Comparison of ENCODE assay signal across 9 cellular contexts in the genomic region with DNA sequence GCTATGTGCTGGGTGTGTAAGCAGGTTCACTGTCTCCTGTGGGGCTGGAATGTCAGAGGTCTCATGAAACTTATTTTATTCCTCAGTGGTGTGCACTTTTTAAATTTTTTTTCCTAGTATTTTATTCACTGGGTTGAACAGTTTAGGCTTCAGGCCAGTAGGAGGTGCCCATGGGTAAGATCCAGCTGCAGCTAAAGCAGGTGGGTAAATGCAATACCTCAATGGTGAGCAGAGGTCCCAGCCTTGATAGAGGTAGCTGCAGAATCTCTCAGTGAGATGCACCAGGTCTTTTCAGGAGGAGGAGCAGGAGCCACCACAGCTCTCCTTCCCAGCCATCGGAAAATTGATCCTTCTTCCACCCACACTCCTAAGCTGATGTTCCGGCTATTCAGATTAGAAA. TPM values are rescaled to one million over a fixed set of nuclear protein-coding genes. Genes with fewer than 3 reads are reported as not detected.
DNase-seq lines count a peak whose midpoint lies in the region; ATAC-seq, FAIRE-seq and TF ChIP-seq lines count a peak whose summit lies in the region.
"Had no signal": no experiment of that assay in that cellular context is flagged by ENCODE, and none has a peak within 500 bp of the region (broad histone marks: within the 10 kb centered on the region; RNA-seq: fewer than 3 reads in every experiment).

No MANE protein-coding gene starts in this region.

- no peaks in the 10 kb centered on the region for H3K9me3 ChIP-seq in neutrophil

- no peak overlapping the region for H3K4me3 ChIP-seq in HL-60 (replicated peaks; ENCODE audit: insufficient read depth, low read length)
- peak overlapping the region; percentile 43 to 49 for H3K4me3 ChIP-seq in neutrophil (ENCODE audit: low read depth in 1 of 2, low read length in 1 of 2)

- H3K27me3 ChIP-seq in HL-60 (ENCODE audit: insufficient read depth, poor library complexity, severe bottlenecking) (no peaks in the 10 kb centered on the region), neutrophil (no peaks in the 10 kb centered on the region)

- ATAC-seq in HG03095 (IDR thresholded peaks at IDR 0.05; ENCODE audit: unreplicated experiment) (no peak), GM19455 (IDR thresholded peaks at IDR 0.05; ENCODE audit: unreplicated experiment) (no peak), HG02938 (IDR thresholded peaks at IDR 0.05; ENCODE audit: unreplicated experiment) (no peak)

- no peak for TF ChIP-seq POLR2A in GM12892 (IDR thresholded peaks at IDR 0.05; ENCODE audit: low read depth, low read length)

- no peak for DNase-seq in GM12892 (ENCODE audit: insufficient read length)
- peak in 1 of 2 experiments; percentile 55 for DNase-seq in HL-60 (ENCODE audit: low read depth in 1 of 2, low spot score in 1 of 2)
- peak; percentile 41 to 47 for DNase-seq in activated T-cell treated with anti-CD3 and anti-CD28 coated beads, Interleukin-2, amount 50 U/mL, for 48 hours
- DNase-seq in NCI-H1417 (lab: John Stamatoyannopoulos, UW) = no peak
- DNase-seq: NCI-H1048 had no signal

- H3K36me3 ChIP-seq in neutrophil = no peaks in the 10 kb centered on the region

- FAIRE-seq in GM12892 (lab: Jason Lieb, UNC) = peak; percentile 5

- H3K27ac ChIP-seq in HL-60 (replicated peaks) (no peak overlapping the region), neutrophil (peak overlapping the region; percentile 98)

- TF ChIP-seq CTCF in HL-60 (IDR thresholded peaks at IDR 0.05; ENCODE audit: insufficient read depth, low read length) = peak; percentile 10
- peak; percentile 65 for TF ChIP-seq CTCF in neutrophil (IDR thresholded peaks at IDR 0.05)

- peaks cover 55% of the 10 kb centered on the region in 2 experiments for H3K4me1 ChIP-seq in neutrophil (ENCODE audit: control insufficient read depth in 1 of 2, insufficient read depth in 1 of 2, low read depth in 1 of 2, low read length in 1 of 2)

RNA-seq across cellular contexts. Expression of a gene that starts 12.6 kb away (rescaled TPM):
- polyA plus RNA-seq in GM12892 (2012; ENCODE audit: missing spikeins) = not detected

RNA-seq across cellular contexts. Expression of a gene that starts 21.6 kb away (rescaled TPM):
- polyA plus RNA-seq in GM12892 (2012; ENCODE audit: missing spikeins) = not detected

RNA-seq across cellular contexts. Expression of a gene that starts 37.5 kb away (rescaled TPM):
- 22.6 TPM for polyA plus RNA-seq in GM12892 (2012; ENCODE audit: missing spikeins)

RNA-seq across cellular contexts. Expression of a gene that starts 39.1 kb away (rescaled TPM):
- not detected for polyA plus RNA-seq in GM12892 (2012; ENCODE audit: missing spikeins)

Comparison
In these comparisons a context has a peak if more than half of its experiments do, and no peak if none do; other contexts are left out.
1. DNase-seq: peak in activated T-cell treated with anti-CD3 and anti-CD28 coated beads, Interleukin-2, amount 50 U/mL, for 48 hours (2 of 2); none in GM12892 (single experiment) and NCI-H1417 (0 of 3).